Comparison of ENCODE assay signal across 8 cellular contexts in the genomic region with DNA sequence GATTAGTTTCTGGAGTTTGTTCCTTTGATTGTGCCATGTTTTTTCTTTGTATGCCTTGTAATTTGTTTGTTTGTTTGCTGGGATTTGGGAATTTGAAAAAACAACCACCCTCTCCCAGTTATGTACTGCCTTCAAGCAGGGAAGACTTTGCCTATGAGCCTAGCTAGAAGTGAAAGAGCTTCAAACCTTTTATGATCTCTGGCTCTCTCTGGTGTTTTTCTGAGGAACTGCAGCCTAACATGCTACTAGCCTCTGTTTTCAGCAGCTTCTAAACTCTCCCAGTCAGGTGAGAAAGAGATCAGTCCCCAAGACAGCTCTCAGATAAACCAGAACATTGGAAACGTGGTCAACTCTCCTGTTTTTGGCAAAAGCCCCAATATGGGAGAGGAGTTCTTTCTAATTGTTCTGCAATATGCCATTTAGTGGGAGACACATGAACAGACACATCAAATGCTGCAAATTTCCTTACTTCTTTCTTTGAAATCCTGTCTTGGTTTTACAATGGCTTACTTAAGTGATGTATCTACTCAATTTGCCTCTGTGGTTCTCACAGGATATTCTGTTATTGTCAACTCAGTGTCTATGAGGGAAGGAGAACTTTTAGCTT. TPM values are rescaled to one million over a fixed set of nuclear protein-coding genes. Genes with fewer than 3 reads are reported as not detected.
DNase-seq lines count a peak whose midpoint lies in the region; ATAC-seq and FAIRE-seq lines count a peak whose summit lies in the region.

No MANE protein-coding gene starts in this region.

- FAIRE-seq in frontal cortex (lab: Jason Lieb, UNC) = peak; percentile 43

- H3K4me1 Mint-ChIP-seq in activated T-cell treated with anti-CD3 and anti-CD28 coated beads, Interleukin-2, amount 50 U/mL, for 4 hours (ENCODE audit: low read depth) = peaks cover 3% of the 10 kb centered on the region

- H3K9me3 Mint-ChIP-seq in activated T-cell treated with anti-CD3 and anti-CD28 coated beads, Interleukin-2, amount 50 U/mL, for 4 hours = peaks cover 3% of the 10 kb centered on the region

- no peak overlapping the region for H3K9ac ChIP-seq in NT2/D1 (ENCODE audit: insufficient read length, low read depth)

- no peaks in the 10 kb centered on the region for H3K36me3 Mint-ChIP-seq in activated T-cell treated with anti-CD3 and anti-CD28 coated beads, Interleukin-2, amount 50 U/mL, for 4 hours (ENCODE audit: insufficient read depth)

- DNase-seq in GDM1 (lab: John Stamatoyannopoulos, UW) (peak; percentile 29), HuH-7 (ENCODE audit: low spot score) (peak; percentile 42), NT2/D1 (ENCODE audit: low read depth, low spot score) (peak; percentile 44), frontal cortex (ENCODE audit: low spot score in 2 of 2) (peak; percentile 12 to 18), pons (ENCODE audit: low spot score) (peak; percentile 82), mesenteric fat pad (ENCODE audit: low spot score) (no peak)
- peak; percentile 39 for DNase-seq in activated T-cell treated with anti-CD3 and anti-CD28 coated beads, Interleukin-2, amount 50 U/mL, for 4 hours

- ATAC-seq in GM21619 (IDR thresholded peaks at IDR 0.05; ENCODE audit: unreplicated experiment) = peak; percentile 98
- peak; percentile 77 to 80 for ATAC-seq in activated T-cell treated with anti-CD3 and anti-CD28 coated beads, Interleukin-2, amount 50 U/mL, for 4 hours

- H3K27me3 ChIP-seq in NT2/D1 (ENCODE audit: insufficient read depth, insufficient read length) = no peaks in the 10 kb centered on the region

- H3K4me3 ChIP-seq in NT2/D1 (ENCODE audit: insufficient read length, low read depth) = no peak overlapping the region

- H3K27me3 Mint-ChIP-seq in activated T-cell treated with anti-CD3 and anti-CD28 coated beads, Interleukin-2, amount 50 U/mL, for 4 hours (ENCODE audit: low read depth) = peaks cover 24% of the 10 kb centered on the region

- H3K36me3 ChIP-seq in NT2/D1 (ENCODE audit: insufficient read depth, insufficient read length, low read length) = no peaks in the 10 kb centered on the region

- H3K9me3 ChIP-seq in NT2/D1 (ENCODE audit: insufficient read depth, low read length) = peaks cover 13% of the 10 kb centered on the region; the same call in 1 of the 2 replicates

- no peak overlapping the region for H3K4me3 Mint-ChIP-seq in activated T-cell treated with anti-CD3 and anti-CD28 coated beads, Interleukin-2, amount 50 U/mL, for 4 hours

- no peaks in the 10 kb centered on the region for H3K4me1 ChIP-seq in NT2/D1 (ENCODE audit: insufficient read depth, insufficient read length)

RNA-seq across cellular contexts. Expression of a gene that starts 58.9 kb away (rescaled TPM):
- total RNA-seq in activated T-cell treated with anti-CD3 and anti-CD28 coated beads, Interleukin-2, amount 50 U/mL, for 4 hours = 10 to 100 TPM; 40.0 to 56.8 (median 46.7) TPM
- 746 TPM for total RNA-seq in frontal cortex
- 254 TPM for total RNA-seq in mesenteric fat pad
